Comparison of ENCODE assay signal across 21 cellular contexts in genomic region chr18:55124078-55124477, GRCh38.
DNase-seq lines count a peak whose midpoint lies in the region; ATAC-seq and TF ChIP-seq lines count a peak whose summit lies in the region.
"Had no signal": no experiment of that assay in that cellular context is flagged by ENCODE, and none has a peak within 500 bp of the region (broad histone marks: within the 10 kb centered on the region; RNA-seq: fewer than 3 reads in every experiment).

No MANE protein-coding gene starts in this region.

- H3K36me3 Mint-ChIP-seq in activated T-helper 2 cell treated with anti-CD3 and anti-CD28 coated beads, Interferon-gamma antibody, Interleukin-2, Interleukin-4, amounts not matched to agents 10 μg/mL and 5 μg/mL and 100 μg/mL, durations not matched to agents 14 hours and 24 hours and 36 hours (ENCODE audit: low read depth), result no peaks in the 10 kb centered on the region
- H3K36me3 Mint-ChIP-seq: natural killer cell had no signal

- BruUV-seq in PC-3 (replicated peaks; lab: Mats Ljungman, UMichigan), result no TSS peak

- H3K4me3 ChIP-seq in PC-3 (ENCODE audit: low read length) (no peak overlapping the region), fibroblast of lung (replicated peaks in 1 of 4; ENCODE audit: control extremely low read depth in 1 of 4, insufficient read depth in 1 of 4, low read depth in 3 of 4, low read length in 4 of 4) (no peak overlapping the region)
- H3K4me3 ChIP-seq: Peyer's patch, smooth muscle cell, suprapubic skin had no signal

- no peaks in the 10 kb centered on the region for H3K4me1 ChIP-seq in PC-3 (ENCODE audit: insufficient read depth, low read length)
- H3K4me1 ChIP-seq in fibroblast of lung (ENCODE audit: control insufficient read depth, extremely low read depth, insufficient read depth, low read length), result no peaks in the 10 kb centered on the region
- H3K4me1 ChIP-seq: Peyer's patch, suprapubic skin had no signal

- POLR2A ChIA-PET in PC-3 (lab: Charles Lee; ENCODE audit: unreplicated experiment), result no interaction called here

- H3K27ac ChIP-seq in PC-3 (ENCODE audit: low read length) (no peak overlapping the region), fibroblast of lung (ENCODE audit: insufficient read depth, low read length) (no peak overlapping the region)
- H3K27ac ChIP-seq: 22Rv1, C4-2B, Peyer's patch, suprapubic skin had no signal

- H2AFZ ChIP-seq in PC-3 (ENCODE audit: low read length) (no peak overlapping the region), fibroblast of lung (ENCODE audit: low read length) (no peak overlapping the region)

- H3K36me3 ChIP-seq in PC-3 (ENCODE audit: low read depth, low read length) (no peaks in the 10 kb centered on the region), fibroblast of lung (ENCODE audit: control insufficient read depth, insufficient read depth, low read length) (no peaks in the 10 kb centered on the region)
- H3K36me3 ChIP-seq: Peyer's patch, suprapubic skin had no signal

- no peak overlapping the region for H3K4me3 Mint-ChIP-seq in activated T-helper 2 cell treated with anti-CD3 and anti-CD28 coated beads, Interferon-gamma antibody, Interleukin-2, Interleukin-4, amounts not matched to agents 10 μg/mL and 5 μg/mL and 100 μg/mL, durations not matched to agents 14 hours and 24 hours and 36 hours (ENCODE audit: low read depth)
- H3K4me3 Mint-ChIP-seq: natural killer cell had no signal

- intact Hi-C loops in PC-3 (cut with micrococcal nuclease), result no loop called here
- intact Hi-C loops in activated T-helper 2 cell treated with anti-CD3 and anti-CD28 coated beads, Interferon-gamma antibody, Interleukin-2, Interleukin-4, amounts not matched to agents 10 μg/mL and 5 μg/mL and 100 μg/mL, durations not matched to agents 14 hours and 24 hours and 36 hours (cut with micrococcal nuclease), result no loop called here

- H3K9me3 ChIP-seq in PC-3 (ENCODE audit: low read length) (no peaks in the 10 kb centered on the region), fibroblast of lung (ENCODE audit: control insufficient read depth, insufficient read depth, low read depth, low read length) (no peaks in the 10 kb centered on the region)
- H3K9me3 ChIP-seq: Peyer's patch, suprapubic skin had no signal

- H4K20me1 ChIP-seq in PC-3 (ENCODE audit: low read length), result no peaks in the 10 kb centered on the region
- no peaks in the 10 kb centered on the region for H4K20me1 ChIP-seq in fibroblast of lung (ENCODE audit: control insufficient read depth, extremely low read depth, insufficient read depth, low read length)

- H3K9me2 ChIP-seq in PC-3 (replicated peaks; ENCODE audit: low read length), result no peaks in the 10 kb centered on the region

- peak; percentile 63 for ATAC-seq in PC-3
- no peak for ATAC-seq in GM21786 (IDR thresholded peaks at IDR 0.05; ENCODE audit: unreplicated experiment)
- ATAC-seq: natural killer cell had no signal

- TF ChIP-seq CTCF in PC-3 (conservative IDR thresholded peaks at IDR 0.05; ENCODE audit: low read depth, low read length), result no peak
- no peak for TF ChIP-seq CTCF in fibroblast of lung (conservative IDR thresholded peaks at IDR 0.05 in 1 of 2, IDR thresholded peaks at IDR 0.05 in 1 of 2; ENCODE audit: low read depth in 1 of 2, low read length in 2 of 2)

- H3F3A ChIP-seq in PC-3 (ENCODE audit: low read length, unreplicated experiment), result no peaks in the 10 kb centered on the region

- no peak overlapping the region for H3K27ac Mint-ChIP-seq in activated T-helper 2 cell treated with anti-CD3 and anti-CD28 coated beads, Interferon-gamma antibody, Interleukin-2, Interleukin-4, amounts not matched to agents 10 μg/mL and 5 μg/mL and 100 μg/mL, durations not matched to agents 14 hours and 24 hours and 36 hours
- H3K27ac Mint-ChIP-seq: natural killer cell had no signal

- H3K4me1 Mint-ChIP-seq in activated T-helper 2 cell treated with anti-CD3 and anti-CD28 coated beads, Interferon-gamma antibody, Interleukin-2, Interleukin-4, amounts not matched to agents 10 μg/mL and 5 μg/mL and 100 μg/mL, durations not matched to agents 14 hours and 24 hours and 36 hours (ENCODE audit: low read depth), result no peaks in the 10 kb centered on the region
- H3K4me1 Mint-ChIP-seq: natural killer cell had no signal

- no peaks in the 10 kb centered on the region for H3K27me3 ChIP-seq in PC-3 (ENCODE audit: low read length)
- H3K27me3 ChIP-seq in fibroblast of lung (ENCODE audit: control insufficient read depth, insufficient read depth, low read length), result no peaks in the 10 kb centered on the region
- H3K27me3 ChIP-seq: Peyer's patch, suprapubic skin had no signal

- no peaks in the 10 kb centered on the region for H3K27me3 Mint-ChIP-seq in activated T-helper 2 cell treated with anti-CD3 and anti-CD28 coated beads, Interferon-gamma antibody, Interleukin-2, Interleukin-4, amounts not matched to agents 10 μg/mL and 5 μg/mL and 100 μg/mL, durations not matched to agents 14 hours and 24 hours and 36 hours (ENCODE audit: low read depth)

- H3K79me2 ChIP-seq in PC-3 (ENCODE audit: low read length), result no peaks in the 10 kb centered on the region
- H3K79me2 ChIP-seq in fibroblast of lung (ENCODE audit: control insufficient read depth, insufficient read depth, low read length), result no peaks in the 10 kb centered on the region

- DNase-seq in DMS53 (lab: John Stamatoyannopoulos, UW) (peak; percentile 41), DMS53 treated with DMSO at 0.1 percent for 48 hours (lab: John Stamatoyannopoulos, UW; ENCODE audit: unreplicated experiment) (no peak), PC-3 (no peak), fibroblast of lung (ENCODE audit: low read depth in 2 of 2) (peak; percentile 5 to 72), smooth muscle cell of the brain vasculature (ENCODE audit: low read depth, low spot score) (peak; percentile 86), activated gamma-delta T cell treated with Interleukin-2 at 50 U/mL for 16 hours (no peak)
- DNase-seq in activated T-helper 2 cell treated with anti-CD3 and anti-CD28 coated beads, Interferon-gamma antibody, Interleukin-2, Interleukin-4, amounts not matched to agents 10 μg/mL and 5 μg/mL and 100 μg/mL, durations not matched to agents 14 hours and 24 hours and 36 hours (ENCODE audit: low spot score), result no peak
- DNase-seq: activated naive CD4-positive, alpha-beta T cell treated with anti-CD3 and anti-CD28 coated beads, Interleukin-2, amount 50 U/mL, for 16 hours; activated T-cell treated with anti-CD3 and anti-CD28 coated beads for 4 hours; cortex of kidney; DMS 273 treated with DMSO at 0.1 percent for 48 hours; mammary epithelial cell; natural killer cell; NCI-H1436 treated with DMSO at 0.1 percent for 48 hours; Peyer's patch; stimulated activated CD8-positive, alpha-beta memory T cell treated with anti-CD3 and anti-CD28 coated beads, Interleukin-4, amount 100 ng/mL, for 48 hours had no signal

- no peak overlapping the region for H3K4me2 ChIP-seq in PC-3 (ENCODE audit: low read length)
- H3K4me2 ChIP-seq in fibroblast of lung (ENCODE audit: extremely low read depth, insufficient read depth, low read length), result no peak overlapping the region
- H3K4me2 ChIP-seq: smooth muscle cell had no signal

- H3K9me3 Mint-ChIP-seq in activated T-helper 2 cell treated with anti-CD3 and anti-CD28 coated beads, Interferon-gamma antibody, Interleukin-2, Interleukin-4, amounts not matched to agents 10 μg/mL and 5 μg/mL and 100 μg/mL, durations not matched to agents 14 hours and 24 hours and 36 hours, result peaks cover 5% of the 10 kb centered on the region

- no peak overlapping the region for H3K9ac ChIP-seq in PC-3 (ENCODE audit: low read length)
- H3K9ac ChIP-seq in fibroblast of lung (ENCODE audit: insufficient read depth, low read length), result no peak overlapping the region

- CTCF ChIA-PET in PC-3 (lab: Charles Lee), result interaction anchor here (0.5 kb wide), 1 partner anchor 1522 kb away, joined by 9 read pairs; no protein-coding TSS in a partner anchor

Comparison
In these comparisons a context has a peak if more than half of its experiments do, and no peak if none do; other contexts are left out.
1. DNase-seq: peak in DMS53 (single experiment), fibroblast of lung (2 of 2) and smooth muscle cell of the brain vasculature (single experiment); none in DMS53 treated with DMSO at 0.1 percent for 48 hours (single experiment), PC-3 (single experiment), activated T-helper 2 cell treated with anti-CD3 and anti-CD28 coated beads, Interferon-gamma antibody, Interleukin-2, Interleukin-4, amounts not matched to agents 10 μg/mL and 5 μg/mL and 100 μg/mL, durations not matched to agents 14 hours and 24 hours and 36 hours (single experiment) and activated gamma-delta T cell treated with Interleukin-2 at 50 U/mL for 16 hours (single experiment).